Comparison of ENCODE assay signal across 1 cellular context in genomic region chr16:24737391-24737871, GRCh38.
TF ChIP-seq lines count a peak whose summit lies in the region.

No MANE protein-coding gene starts in this region.

TF ChIP-seq in HepG2, 621 proteins besides CTCF, POLR2A, EP300 and RAD21 (continued from another document and continues in another):
- TF ChIP-seq ZNF609 (CRISPR knock-in tag; IDR thresholded peaks at IDR 0.05; ENCODE audit: borderline replicate concordance) (no peak), ZNF10 (CRISPR knock-in tag; IDR thresholded peaks at IDR 0.05; ENCODE audit: borderline replicate concordance, low read depth) (no peak), ZNF121 (CRISPR knock-in tag; IDR thresholded peaks at IDR 0.05) (no peak), SATB2 (CRISPR knock-in tag; IDR thresholded peaks at IDR 0.05) (peak; percentile 47), ARNT2 (CRISPR knock-in tag; IDR thresholded peaks at IDR 0.05; ENCODE audit: low read depth) (no peak), ZNF782 (CRISPR knock-in tag; IDR thresholded peaks at IDR 0.05; ENCODE audit: borderline replicate concordance) (no peak), ZNF354B (CRISPR knock-in tag; IDR thresholded peaks at IDR 0.05) (no peak), ARHGAP35 (CRISPR knock-in tag; IDR thresholded peaks at IDR 0.05; ENCODE audit: borderline replicate concordance) (no peak), TBX2 (CRISPR knock-in tag; IDR thresholded peaks at IDR 0.05; ENCODE audit: borderline replicate concordance) (no peak), KAT7 (CRISPR knock-in tag; IDR thresholded peaks at IDR 0.05; ENCODE audit: borderline replicate concordance) (no peak), ZNF883 (CRISPR knock-in tag; IDR thresholded peaks at IDR 0.05; ENCODE audit: not compliant biosample characterization) (no peak), GTF2F1 (IDR thresholded peaks at IDR 0.05; ENCODE audit: low read length) (no peak), HNF4G (IDR thresholded peaks at IDR 0.05; ENCODE audit: borderline replicate concordance, low read depth, low read length) (peak; percentile 40; the same call in 1 of the 2 replicates), HNF4G (CRISPR knock-in tag; IDR thresholded peaks at IDR 0.05; ENCODE audit: borderline replicate concordance, low read depth) (no peak), KMT2B (CRISPR knock-in tag; IDR thresholded peaks at IDR 0.05) (no peak), ZNF839 (CRISPR knock-in tag; IDR thresholded peaks at IDR 0.05; ENCODE audit: borderline replicate concordance) (no peak), PTBP1 (IDR thresholded peaks at IDR 0.05; ENCODE audit: low read depth, low read length, poor library complexity, severe bottlenecking) (no peak), CREM (IDR thresholded peaks at IDR 0.05) (peak; percentile 62; the same call in 1 of the 2 replicates), CREM (CRISPR knock-in tag; IDR thresholded peaks at IDR 0.05) (no peak), PAXIP1 (CRISPR knock-in tag; conservative IDR thresholded peaks at IDR 0.05) (peak; percentile 90), PRDM15 (CRISPR knock-in tag; IDR thresholded peaks at IDR 0.05) (no peak), ZSCAN31 (CRISPR knock-in tag; IDR thresholded peaks at IDR 0.05; ENCODE audit: low read depth) (no peak), NFIB (CRISPR knock-in tag; IDR thresholded peaks at IDR 0.05; ENCODE audit: borderline replicate concordance) (no peak), SP140L (CRISPR knock-in tag; IDR thresholded peaks at IDR 0.05; ENCODE audit: borderline replicate concordance) (no peak), ZNF432 (CRISPR knock-in tag; IDR thresholded peaks at IDR 0.05; ENCODE audit: borderline replicate concordance) (no peak), GZF1 (CRISPR knock-in tag; IDR thresholded peaks at IDR 0.05) (no peak), ATM (IDR thresholded peaks at IDR 0.05; ENCODE audit: borderline replicate concordance) (no peak), MAFK (conservative IDR thresholded peaks at IDR 0.05 in 1 of 2, IDR thresholded peaks at IDR 0.05 in 1 of 2; ENCODE audit: low read length in 2 of 2) (peak; percentile 82 to 85), LCORL (IDR thresholded peaks at IDR 0.05) (no peak), LCORL (CRISPR knock-in tag; IDR thresholded peaks at IDR 0.05) (no peak), ZNF678 (CRISPR knock-in tag; IDR thresholded peaks at IDR 0.05) (no peak), HOMEZ (CRISPR knock-in tag; IDR thresholded peaks at IDR 0.05; ENCODE audit: low read depth) (peak; percentile 55; the same call in 1 of the 2 replicates), CHCHD3 (CRISPR knock-in tag; IDR thresholded peaks at IDR 0.05) (no peak), RBFOX2 (IDR thresholded peaks at IDR 0.05; ENCODE audit: low read depth, low read length) (no peak)
- TF ChIP-seq, protein P1, sequence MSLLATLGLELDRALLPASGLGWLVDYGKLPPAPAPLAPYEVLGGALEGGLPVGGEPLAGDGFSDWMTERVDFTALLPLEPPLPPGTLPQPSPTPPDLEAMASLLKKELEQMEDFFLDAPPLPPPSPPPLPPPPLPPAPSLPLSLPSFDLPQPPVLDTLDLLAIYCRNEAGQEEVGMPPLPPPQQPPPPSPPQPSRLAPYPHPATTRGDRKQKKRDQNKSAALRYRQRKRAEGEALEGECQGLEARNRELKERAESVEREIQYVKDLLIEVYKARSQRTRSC (CRISPR knock-in tag; IDR thresholded peaks at IDR 0.05; ENCODE audit: low read depth): no peak
- TF ChIP-seq, protein P2, sequence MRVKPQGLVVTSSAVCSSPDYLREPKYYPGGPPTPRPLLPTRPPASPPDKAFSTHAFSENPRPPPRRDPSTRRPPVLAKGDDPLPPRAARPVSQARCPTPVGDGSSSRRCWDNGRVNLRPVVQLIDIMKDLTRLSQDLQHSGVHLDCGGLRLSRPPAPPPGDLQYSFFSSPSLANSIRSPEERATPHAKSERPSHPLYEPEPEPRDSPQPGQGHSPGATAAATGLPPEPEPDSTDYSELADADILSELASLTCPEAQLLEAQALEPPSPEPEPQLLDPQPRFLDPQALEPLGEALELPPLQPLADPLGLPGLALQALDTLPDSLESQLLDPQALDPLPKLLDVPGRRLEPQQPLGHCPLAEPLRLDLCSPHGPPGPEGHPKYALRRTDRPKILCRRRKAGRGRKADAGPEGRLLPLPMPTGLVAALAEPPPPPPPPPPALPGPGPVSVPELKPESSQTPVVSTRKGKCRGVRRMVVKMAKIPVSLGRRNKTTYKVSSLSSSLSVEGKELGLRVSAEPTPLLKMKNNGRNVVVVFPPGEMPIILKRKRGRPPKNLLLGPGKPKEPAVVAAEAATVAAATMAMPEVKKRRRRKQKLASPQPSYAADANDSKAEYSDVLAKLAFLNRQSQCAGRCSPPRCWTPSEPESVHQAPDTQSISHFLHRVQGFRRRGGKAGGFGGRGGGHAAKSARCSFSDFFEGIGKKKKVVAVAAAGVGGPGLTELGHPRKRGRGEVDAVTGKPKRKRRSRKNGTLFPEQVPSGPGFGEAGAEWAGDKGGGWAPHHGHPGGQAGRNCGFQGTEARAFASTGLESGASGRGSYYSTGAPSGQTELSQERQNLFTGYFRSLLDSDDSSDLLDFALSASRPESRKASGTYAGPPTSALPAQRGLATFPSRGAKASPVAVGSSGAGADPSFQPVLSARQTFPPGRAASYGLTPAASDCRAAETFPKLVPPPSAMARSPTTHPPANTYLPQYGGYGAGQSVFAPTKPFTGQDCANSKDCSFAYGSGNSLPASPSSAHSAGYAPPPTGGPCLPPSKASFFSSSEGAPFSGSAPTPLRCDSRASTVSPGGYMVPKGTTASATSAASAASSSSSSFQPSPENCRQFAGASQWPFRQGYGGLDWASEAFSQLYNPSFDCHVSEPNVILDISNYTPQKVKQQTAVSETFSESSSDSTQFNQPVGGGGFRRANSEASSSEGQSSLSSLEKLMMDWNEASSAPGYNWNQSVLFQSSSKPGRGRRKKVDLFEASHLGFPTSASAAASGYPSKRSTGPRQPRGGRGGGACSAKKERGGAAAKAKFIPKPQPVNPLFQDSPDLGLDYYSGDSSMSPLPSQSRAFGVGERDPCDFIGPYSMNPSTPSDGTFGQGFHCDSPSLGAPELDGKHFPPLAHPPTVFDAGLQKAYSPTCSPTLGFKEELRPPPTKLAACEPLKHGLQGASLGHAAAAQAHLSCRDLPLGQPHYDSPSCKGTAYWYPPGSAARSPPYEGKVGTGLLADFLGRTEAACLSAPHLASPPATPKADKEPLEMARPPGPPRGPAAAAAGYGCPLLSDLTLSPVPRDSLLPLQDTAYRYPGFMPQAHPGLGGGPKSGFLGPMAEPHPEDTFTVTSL (CRISPR knock-in tag; IDR thresholded peaks at IDR 0.05; ENCODE audit: borderline replicate concordance): peak; percentile 76; the same call in 1 of the 2 replicates
- TF ChIP-seq, protein P3, sequence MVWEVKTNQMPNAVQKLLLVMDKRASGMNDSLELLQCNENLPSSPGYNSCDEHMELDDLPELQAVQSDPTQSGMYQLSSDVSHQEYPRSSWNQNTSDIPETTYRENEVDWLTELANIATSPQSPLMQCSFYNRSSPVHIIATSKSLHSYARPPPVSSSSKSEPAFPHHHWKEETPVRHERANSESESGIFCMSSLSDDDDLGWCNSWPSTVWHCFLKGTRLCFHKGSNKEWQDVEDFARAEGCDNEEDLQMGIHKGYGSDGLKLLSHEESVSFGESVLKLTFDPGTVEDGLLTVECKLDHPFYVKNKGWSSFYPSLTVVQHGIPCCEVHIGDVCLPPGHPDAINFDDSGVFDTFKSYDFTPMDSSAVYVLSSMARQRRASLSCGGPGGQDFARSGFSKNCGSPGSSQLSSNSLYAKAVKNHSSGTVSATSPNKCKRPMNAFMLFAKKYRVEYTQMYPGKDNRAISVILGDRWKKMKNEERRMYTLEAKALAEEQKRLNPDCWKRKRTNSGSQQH (CRISPR knock-in tag; IDR thresholded peaks at IDR 0.05; ENCODE audit: low read depth): no peak
